Comparison of ENCODE assay signal across 14 cellular contexts in genomic region chr5:62568800-62569432, GRCh38.
"Had no signal": no experiment of that assay in that cellular context is flagged by ENCODE, and none has a peak within 500 bp of the region (broad histone marks: within the 10 kb centered on the region; RNA-seq: fewer than 3 reads in every experiment).

No MANE protein-coding gene starts in this region.

- H3K36me3 ChIP-seq: neutrophil had no signal

- H3K9me3 ChIP-seq: neutrophil had no signal

- H3K4me3 Mint-ChIP-seq: activated CD4-positive, alpha-beta memory T cell treated with anti-CD3 and anti-CD28 coated beads, Interleukin-2, amount 10 ng/mL, durations not matched to agents 7 days and 5 days; activated naive CD8-positive, alpha-beta T cell treated with anti-CD3 and anti-CD28 coated beads for 36 hours had no signal

- ATAC-seq: esophagus mucosa had no signal

- DNase-seq: activated CD4-positive, alpha-beta memory T cell treated with anti-CD3 and anti-CD28 coated beads, Interleukin-2, amount 10 ng/mL, durations not matched to agents 7 days and 5 days; activated CD4-positive, CD25-positive, alpha-beta regulatory T cell treated with anti-CD3 and anti-CD28 coated beads, Interleukin-2, amount 50 U/mL, for 72 hours; activated CD8-positive, alpha-beta memory T cell treated with anti-CD3 and anti-CD28 coated beads, Interleukin-2, amount 50 U/mL, for 48 hours; activated effector memory CD4-positive, alpha-beta T cell treated with Interleukin-2 at 50 U/mL for 16 hours; activated naive CD8-positive, alpha-beta T cell treated with anti-CD3 and anti-CD28 coated beads for 36 hours; anterior cingulate cortex; dorsolateral prefrontal cortex; hypothalamus; stimulated activated CD4-positive, alpha-beta T cell treated with anti-CD3 and anti-CD28 coated beads, Interleukin-4, amount 100 ng/mL, for 4 hours had no signal

- H3K27ac Mint-ChIP-seq: activated CD4-positive, alpha-beta memory T cell treated with anti-CD3 and anti-CD28 coated beads, Interleukin-2, amount 10 ng/mL, durations not matched to agents 7 days and 5 days; activated naive CD8-positive, alpha-beta T cell treated with anti-CD3 and anti-CD28 coated beads for 36 hours had no signal

- H3K27me3 Mint-ChIP-seq: activated CD4-positive, alpha-beta memory T cell treated with anti-CD3 and anti-CD28 coated beads, Interleukin-2, amount 10 ng/mL, durations not matched to agents 7 days and 5 days; activated naive CD8-positive, alpha-beta T cell treated with anti-CD3 and anti-CD28 coated beads for 36 hours had no signal

- H3K27me3 ChIP-seq: dorsolateral prefrontal cortex, neutrophil, right atrium auricular region, tibial nerve had no signal

- H3K4me3 ChIP-seq: dorsolateral prefrontal cortex, right atrium auricular region, skin epidermis, tibial nerve had no signal

- H3K27ac ChIP-seq: dorsolateral prefrontal cortex, neutrophil, right atrium auricular region, skin epidermis, tibial nerve had no signal

- H3K4me1 ChIP-seq: right atrium auricular region, tibial nerve had no signal
